Comparison of ENCODE assay signal across 1 cellular context in the genomic region with DNA sequence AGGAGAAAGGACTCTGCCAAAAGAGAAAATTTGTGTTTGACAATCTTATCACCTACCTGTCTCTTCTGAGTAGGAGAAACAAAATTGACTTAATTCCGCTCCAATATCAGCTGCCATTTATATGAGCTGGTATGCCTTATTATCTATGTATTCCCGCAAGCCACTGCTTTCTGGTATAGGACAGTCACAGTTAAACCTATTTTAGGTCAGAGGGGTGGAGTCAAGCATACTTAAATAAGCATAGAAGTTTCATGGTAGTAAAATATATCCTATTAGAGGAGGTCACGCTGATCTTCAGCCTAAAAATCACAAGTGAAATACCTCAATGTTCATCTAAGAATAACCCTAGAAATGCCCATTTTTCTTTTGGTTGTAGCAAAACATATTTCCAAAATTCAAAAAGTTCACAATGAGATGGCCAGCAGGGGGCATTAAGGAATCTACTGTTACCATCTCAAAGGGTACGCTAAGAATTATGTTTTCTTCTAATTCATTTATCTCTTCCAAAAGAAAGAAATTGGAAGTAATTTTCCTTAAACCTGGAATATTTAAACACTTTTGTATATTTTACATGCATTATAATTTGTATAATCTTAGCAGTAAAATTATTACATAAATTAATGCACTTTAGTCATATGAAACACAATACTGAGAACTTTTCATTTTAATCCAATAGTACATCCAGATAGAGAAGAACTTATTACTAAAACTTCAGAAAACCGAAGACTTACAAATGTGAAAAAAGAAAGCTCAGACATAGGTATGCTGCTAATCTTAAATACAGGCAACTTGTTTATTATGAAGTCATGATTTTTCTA.
A peak's percentile ranks its signal among the peaks of the same experiment; 100 is the strongest.
TF ChIP-seq lines count a peak whose summit lies in the region.

No MANE protein-coding gene starts in this region.

TF ChIP-seq in GM12878, 131 proteins besides CTCF, POLR2A, EP300 and RAD21:
- TF ChIP-seq HCFC1 (IDR thresholded peaks at IDR 0.05; ENCODE audit: low read length) (no peak), YBX1 (IDR thresholded peaks at IDR 0.05) (no peak), NR2F1 (conservative IDR thresholded peaks at IDR 0.05) (no peak), ZSCAN29 (IDR thresholded peaks at IDR 0.05) (no peak), TCF12 (IDR thresholded peaks at IDR 0.05; ENCODE audit: low read depth, low read length) (no peak), SMC3 (IDR thresholded peaks at IDR 0.05; ENCODE audit: borderline replicate concordance, low read length) (peak; percentile 60; the same call in 1 of the 2 replicates)
- TF ChIP-seq, protein P1, sequence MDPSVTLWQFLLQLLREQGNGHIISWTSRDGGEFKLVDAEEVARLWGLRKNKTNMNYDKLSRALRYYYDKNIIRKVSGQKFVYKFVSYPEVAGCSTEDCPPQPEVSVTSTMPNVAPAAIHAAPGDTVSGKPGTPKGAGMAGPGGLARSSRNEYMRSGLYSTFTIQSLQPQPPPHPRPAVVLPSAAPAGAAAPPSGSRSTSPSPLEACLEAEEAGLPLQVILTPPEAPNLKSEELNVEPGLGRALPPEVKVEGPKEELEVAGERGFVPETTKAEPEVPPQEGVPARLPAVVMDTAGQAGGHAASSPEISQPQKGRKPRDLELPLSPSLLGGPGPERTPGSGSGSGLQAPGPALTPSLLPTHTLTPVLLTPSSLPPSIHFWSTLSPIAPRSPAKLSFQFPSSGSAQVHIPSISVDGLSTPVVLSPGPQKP (IDR thresholded peaks at IDR 0.05; ENCODE audit: low read depth, low read length), result no peak
